In genomic region chr3:14303336-14304100, GRCh38 we compare ENCODE assay signal across 23 cellular contexts.
DNase-seq lines count a peak whose midpoint lies in the region; ATAC-seq and TF ChIP-seq lines count a peak whose summit lies in the region.
"Had no signal": no experiment of that assay in that cellular context is flagged by ENCODE, and none has a peak within 500 bp of the region (broad histone marks: within the 10 kb centered on the region; RNA-seq: fewer than 3 reads in every experiment).

No MANE protein-coding gene starts in this region.

- H3K14ac ChIP-seq in mesenchymal stem cell (ENCODE audit: low read length in 2 of 2) = no peak overlapping the region

- H3K27me3 ChIP-seq in breast epithelium = no peaks in the 10 kb centered on the region
- peaks cover 14 to 60% of the 10 kb centered on the region in 2 experiments for H3K27me3 ChIP-seq in mesenchymal stem cell (ENCODE audit: control insufficient read depth in 1 of 2, insufficient read depth in 1 of 2, low read length in 2 of 2)

- TF ChIP-seq POLR2A in breast epithelium (IDR thresholded peaks at IDR 0.05) = no peak

- no peaks in the 10 kb centered on the region for H3K79me1 ChIP-seq in mesenchymal stem cell (replicated peaks; ENCODE audit: low read length, poor library complexity, severe bottlenecking)

- H4K8ac ChIP-seq in mesenchymal stem cell (ENCODE audit: low read length) = peak overlapping the region; percentile 32

- H3K4ac ChIP-seq in mesenchymal stem cell (ENCODE audit: low read depth in 1 of 2, low read length in 2 of 2) = no peak overlapping the region

- H4K91ac ChIP-seq in mesenchymal stem cell (ENCODE audit: low read length) = no peak overlapping the region

- H3K9me3 ChIP-seq in breast epithelium (no peaks in the 10 kb centered on the region), mesenchymal stem cell (ENCODE audit: control insufficient read depth, low read length) (no peaks in the 10 kb centered on the region)
- H3K9me3 ChIP-seq: gastroesophageal sphincter, left ventricle myocardium inferior, mucosa of descending colon had no signal

- peaks cover 47% of the 10 kb centered on the region for H3K27me3 Mint-ChIP-seq in MCF 10A (ENCODE audit: insufficient read depth, unreplicated experiment)
- H3K27me3 Mint-ChIP-seq in T-helper 2 cell treated with Interferon-gamma antibody and Interleukin-4, amounts not matched to agents 5 μg/mL and 100 μg/mL, for 36 hours (ENCODE audit: low read depth) = peaks cover 7% of the 10 kb centered on the region
- H3K27me3 Mint-ChIP-seq in stimulated activated naive B cell treated with anti-CD40 and anti-IgM and Interleukin-4, amounts not matched to agents 10 μg/mL and 1 μg/mL and 100 μg/mL, for 72 hours = peaks cover 48 to 69% of the 10 kb centered on the region in 2 donors

- H3K4me1 ChIP-seq in breast epithelium (peaks cover 0 to 5% of the 10 kb centered on the region in 2 donors), mesenchymal stem cell (ENCODE audit: control insufficient read depth, insufficient read depth, low read depth, low read length) (peaks cover 10% of the 10 kb centered on the region)

- H2AK5ac ChIP-seq in mesenchymal stem cell (ENCODE audit: low read length, severe bottlenecking) = peak overlapping the region; percentile 47

- H3K36me3 ChIP-seq in breast epithelium (no peaks in the 10 kb centered on the region), mesenchymal stem cell (ENCODE audit: control insufficient read depth in 1 of 2, insufficient read depth in 2 of 2, low read depth in 1 of 2, low read length in 2 of 2) (no peaks in the 10 kb centered on the region)
- H3K36me3 ChIP-seq: gastroesophageal sphincter, left ventricle myocardium inferior had no signal

- peak; percentile 60 to 61 for ATAC-seq in stimulated activated naive B cell treated with anti-CD40 and anti-IgM and Interleukin-4, amounts not matched to agents 10 μg/mL and 1 μg/mL and 100 μg/mL, for 72 hours (replicated peaks)
- ATAC-seq in HG03469 (IDR thresholded peaks at IDR 0.05; ENCODE audit: unreplicated experiment) = no peak
- ATAC-seq: gastroesophageal sphincter, K562, mucosa of descending colon had no signal

- no peak overlapping the region for H3K4me3 Mint-ChIP-seq in MCF 10A (ENCODE audit: unreplicated experiment)
- H3K4me3 Mint-ChIP-seq in T-helper 2 cell treated with Interferon-gamma antibody and Interleukin-4, amounts not matched to agents 5 μg/mL and 100 μg/mL, for 36 hours = no peak overlapping the region
- no peak overlapping the region for H3K4me3 Mint-ChIP-seq in stimulated activated naive B cell treated with anti-CD40 and anti-IgM and Interleukin-4, amounts not matched to agents 10 μg/mL and 1 μg/mL and 100 μg/mL, for 72 hours
- H3K4me3 Mint-ChIP-seq: activated CD4-positive, alpha-beta memory T cell treated with anti-CD3 and anti-CD28 coated beads for 36 hours; activated T-cell treated with anti-CD3 and anti-CD28 coated beads, Interleukin-2, amount 50 U/mL, for 24 hours; brain had no signal

- H3K18ac ChIP-seq in mesenchymal stem cell (ENCODE audit: low read depth in 1 of 2, low read length in 2 of 2) = peak overlapping the region in 1 of 2 experiments; percentile 28

- no peak overlapping the region for H3K9ac ChIP-seq in mesenchymal stem cell (ENCODE audit: low read length)

- POLR2A ChIA-PET in MCF 10A (lab: Yijun Ruan, JAX) = no interaction called here

- H2AFZ ChIP-seq in mesenchymal stem cell (ENCODE audit: low read depth, low read length) = no peak overlapping the region

- H2BK15ac ChIP-seq in mesenchymal stem cell (ENCODE audit: low read depth, poor library complexity, severe bottlenecking) = no peak overlapping the region

- H2BK5ac ChIP-seq in mesenchymal stem cell (ENCODE audit: low read depth, low read length, poor library complexity, severe bottlenecking) = no peak overlapping the region

- peak overlapping the region in 1 of 2 experiments; percentile 42 for H3K23ac ChIP-seq in mesenchymal stem cell (ENCODE audit: low read length in 2 of 2)

- TF ChIP-seq CTCF in breast epithelium (IDR thresholded peaks at IDR 0.05) = no peak
- no peak for TF ChIP-seq CTCF in MCF 10A (IDR thresholded peaks at IDR 0.05; ENCODE audit: unreplicated experiment)

- no peaks in the 10 kb centered on the region for H3K9me3 Mint-ChIP-seq in MCF 10A (ENCODE audit: unreplicated experiment)
- H3K9me3 Mint-ChIP-seq in T-helper 2 cell treated with Interferon-gamma antibody and Interleukin-4, amounts not matched to agents 5 μg/mL and 100 μg/mL, for 36 hours = no peaks in the 10 kb centered on the region
- H3K9me3 Mint-ChIP-seq in stimulated activated naive B cell treated with anti-CD40 and anti-IgM and Interleukin-4, amounts not matched to agents 10 μg/mL and 1 μg/mL and 100 μg/mL, for 72 hours = no peaks in the 10 kb centered on the region
- H3K9me3 Mint-ChIP-seq: activated CD4-positive, alpha-beta memory T cell treated with anti-CD3 and anti-CD28 coated beads for 36 hours; activated T-cell treated with anti-CD3 and anti-CD28 coated beads, Interleukin-2, amount 50 U/mL, for 24 hours had no signal

- CTCF ChIA-PET in MCF 10A (lab: Yijun Ruan, JAX) = interaction anchor here (0.7 kb wide), 1 partner anchor 903 kb away, joined by 3 read pairs; the partner anchor contains the start of gene CAPN7

- peak overlapping the region in 1 of 2 experiments; percentile 26 for H2BK12ac ChIP-seq in mesenchymal stem cell (ENCODE audit: low read length in 2 of 2)

- H3K4me3 ChIP-seq in breast epithelium (peak overlapping the region in 1 of 3 donors; percentile 5), mesenchymal stem cell (ENCODE audit: insufficient read depth in 1 of 2, low read depth in 1 of 2, low read length in 2 of 2) (no peak overlapping the region)
- H3K4me3 ChIP-seq: gastroesophageal sphincter, K562, left ventricle myocardium inferior, mucosa of descending colon had no signal

- intact Hi-C loops in breast epithelium (cut with DNase I; ENCODE audit: low total_unique reads) (loop anchor here (10.0 kb wide), 1 partner anchor 91 kb away; no protein-coding TSS in a partner anchor), MCF 10A (cut with micrococcal nuclease) (no loop called here)

- H3K4me2 ChIP-seq in mesenchymal stem cell (ENCODE audit: low read length, poor library complexity, severe bottlenecking) = no peak overlapping the region

- H3K27ac Mint-ChIP-seq in MCF 10A (ENCODE audit: low read depth, unreplicated experiment) = no peak overlapping the region
- H3K27ac Mint-ChIP-seq in T-helper 2 cell treated with Interferon-gamma antibody and Interleukin-4, amounts not matched to agents 5 μg/mL and 100 μg/mL, for 36 hours = peak overlapping the region; percentile 5
- peak overlapping the region; percentile 79 for H3K27ac Mint-ChIP-seq in stimulated activated naive B cell treated with anti-CD40 and anti-IgM and Interleukin-4, amounts not matched to agents 10 μg/mL and 1 μg/mL and 100 μg/mL, for 72 hours
- H3K27ac Mint-ChIP-seq: activated CD4-positive, alpha-beta memory T cell treated with anti-CD3 and anti-CD28 coated beads for 36 hours; activated T-cell treated with anti-CD3 and anti-CD28 coated beads, Interleukin-2, amount 50 U/mL, for 24 hours had no signal

- 80% methylated on average over 7 of the region's 7 CpGs for WGBS in mesenchymal stem cell

- no TSS peak for BruUV-seq in MCF 10A (replicated peaks; lab: Mats Ljungman, UMichigan)

- no peak overlapping the region for H2BK120ac ChIP-seq in mesenchymal stem cell (ENCODE audit: low read depth, low read length)

- H3K36me3 Mint-ChIP-seq in MCF 10A (ENCODE audit: insufficient read depth, unreplicated experiment) = no peaks in the 10 kb centered on the region
- no peaks in the 10 kb centered on the region for H3K36me3 Mint-ChIP-seq in T-helper 2 cell treated with Interferon-gamma antibody and Interleukin-4, amounts not matched to agents 5 μg/mL and 100 μg/mL, for 36 hours (ENCODE audit: low read depth)
- H3K36me3 Mint-ChIP-seq in stimulated activated naive B cell treated with anti-CD40 and anti-IgM and Interleukin-4, amounts not matched to agents 10 μg/mL and 1 μg/mL and 100 μg/mL, for 72 hours = no peaks in the 10 kb centered on the region
- H3K36me3 Mint-ChIP-seq: activated CD4-positive, alpha-beta memory T cell treated with anti-CD3 and anti-CD28 coated beads for 36 hours; brain had no signal

- DNase-seq in breast epithelium (ENCODE audit: low spot score in 2 of 2) = peak in 1 of 2 donors; percentile 55
- no peak for DNase-seq in MCF 10A (ENCODE audit: unreplicated experiment)
- no peak for DNase-seq in T-helper 2 cell treated with Interferon-gamma antibody and Interleukin-4, amounts not matched to agents 5 μg/mL and 100 μg/mL, for 36 hours (ENCODE audit: low spot score)
- no peak for DNase-seq in mesenchymal stem cell
- DNase-seq in stimulated activated naive B cell treated with anti-CD40 and anti-IgM and Interleukin-4, amounts not matched to agents 10 μg/mL and 1 μg/mL and 100 μg/mL, for 72 hours = peak; percentile 2
- no peak for DNase-seq in NCI-H1105 treated with DMSO at 0.1 percent for 48 hours (lab: John Stamatoyannopoulos, UW)
- DNase-seq in hippocampal formation (lab: John Stamatoyannopoulos, UW) = no peak
- DNase-seq: ACHN; activated CD4-positive, alpha-beta memory T cell treated with anti-CD3 and anti-CD28 coated beads for 36 hours; activated naive CD4-positive, alpha-beta T cell treated with anti-CD3 and anti-CD28 coated beads, Interleukin-2, amount 50 U/mL, for 16 hours; activated T-cell treated with anti-CD3 and anti-CD28 coated beads, Interleukin-2, amount 50 U/mL, for 24 hours; left ventricle myocardium inferior; mucosa of descending colon; NCI-H1417; NCI-H226; occipital lobe; stimulated activated CD4-positive, alpha-beta T cell treated with anti-CD3 and anti-CD28 coated beads, Interleukin-2, amount 100 ng/mL, for 24 hours; SW 1271 had no signal

- H3K27ac ChIP-seq in breast epithelium (peak overlapping the region; percentile 67 to 76), mesenchymal stem cell (ENCODE audit: low read length, poor library complexity, severe bottlenecking) (no peak overlapping the region)
- H3K27ac ChIP-seq: epithelial cell of prostate, gastroesophageal sphincter, left ventricle myocardium inferior had no signal

- H3K4me1 Mint-ChIP-seq in MCF 10A (ENCODE audit: insufficient read depth, unreplicated experiment) = peaks cover 5% of the 10 kb centered on the region
- peaks cover 5% of the 10 kb centered on the region for H3K4me1 Mint-ChIP-seq in T-helper 2 cell treated with Interferon-gamma antibody and Interleukin-4, amounts not matched to agents 5 μg/mL and 100 μg/mL, for 36 hours (ENCODE audit: low read depth)
- peaks cover 7 to 10% of the 10 kb centered on the region in 2 donors for H3K4me1 Mint-ChIP-seq in stimulated activated naive B cell treated with anti-CD40 and anti-IgM and Interleukin-4, amounts not matched to agents 10 μg/mL and 1 μg/mL and 100 μg/mL, for 72 hours
